ENCODE assay signal across 9 cellular contexts in the genomic region with DNA sequence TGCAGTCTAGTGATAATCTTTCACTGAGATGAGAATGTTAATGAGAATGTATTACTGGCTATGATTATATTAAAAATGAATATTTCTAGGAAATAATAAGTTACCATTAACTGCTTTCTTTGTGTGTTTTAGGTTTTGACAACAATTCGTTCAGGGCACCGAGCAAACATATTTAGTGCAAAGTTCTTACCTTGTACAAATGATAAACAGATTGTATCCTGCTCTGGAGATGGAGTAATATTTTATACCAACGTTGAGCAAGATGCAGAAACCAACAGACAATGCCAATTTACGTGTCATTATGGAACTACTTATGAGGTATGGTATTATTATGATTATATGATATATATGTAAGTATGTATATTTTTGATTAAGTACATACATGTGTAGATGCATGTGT.
"Had no signal": no experiment of that assay in that cellular context is flagged by ENCODE, and none has a peak within 500 bp of the region (broad histone marks: within the 10 kb centered on the region; RNA-seq: fewer than 3 reads in every experiment).

No MANE protein-coding gene starts in this region.

- H3K27ac ChIP-seq: HL-60 had no signal

- ATAC-seq: GM23338, K562 had no signal

- H2AFZ ChIP-seq: GM23338 had no signal

- FAIRE-seq: H1, H54, K562 had no signal

- DNase-seq: H9, HCEC 1CT, IMR-90, KG1 had no signal

- H3K4me3 ChIP-seq: GM23338, K562 had no signal

- H3K4me2 ChIP-seq: GM23338 had no signal
